ENCODE assay signal across 1 cellular context in the genomic region with DNA sequence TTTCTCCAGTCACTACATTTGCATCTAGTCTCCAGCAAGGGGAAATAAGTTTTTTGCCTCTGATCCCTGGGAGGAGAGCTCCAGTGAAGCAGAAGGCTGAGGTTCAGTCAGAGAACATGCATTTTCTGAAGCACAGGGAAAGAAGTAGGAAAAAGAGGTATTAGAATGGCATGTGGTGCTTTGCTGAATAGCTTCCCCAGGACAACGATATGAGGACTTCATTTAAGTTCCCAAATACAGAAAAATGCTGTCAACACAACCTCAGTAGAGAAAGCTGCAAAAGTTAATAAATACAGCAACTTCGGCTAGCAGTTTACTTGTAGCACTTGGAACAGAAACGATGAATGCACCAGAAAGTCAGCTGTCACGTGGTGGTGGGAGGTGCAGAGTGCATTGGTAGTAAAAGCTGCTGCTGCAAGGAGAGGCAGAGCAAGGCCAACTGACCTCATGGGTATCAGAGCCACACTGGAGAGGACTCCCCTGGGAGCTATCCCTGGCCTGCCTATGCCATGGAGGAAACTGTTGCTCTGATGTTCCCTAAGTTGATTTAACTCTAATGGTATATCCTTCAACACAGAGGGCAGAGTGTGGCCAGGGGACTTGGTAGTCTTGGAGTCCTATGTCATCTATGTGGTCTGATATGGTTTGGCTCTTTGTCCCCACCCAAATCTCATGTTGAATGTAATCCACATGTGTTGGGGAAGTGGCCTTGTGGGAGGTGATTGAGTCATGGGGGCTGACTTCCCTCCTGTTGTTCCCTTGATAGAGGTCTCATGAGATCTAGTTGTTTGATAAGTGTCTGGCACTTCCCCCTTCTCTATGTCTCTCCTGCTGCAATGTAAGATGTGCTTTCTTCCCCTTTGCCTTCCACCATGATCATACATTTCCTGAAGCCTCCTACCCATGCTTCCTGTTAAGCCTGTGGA.
TF ChIP-seq lines count a peak whose summit lies in the region.

No MANE protein-coding gene starts in this region.

TF ChIP-seq in IMR-90, 13 proteins besides CTCF, POLR2A, EP300 and RAD21:
- TF ChIP-seq RFX5 (IDR thresholded peaks at IDR 0.05; ENCODE audit: low read depth, low read length) (no peak), BHLHE40 (IDR thresholded peaks at IDR 0.05; ENCODE audit: low read depth, low read length) (no peak), CEBPB (IDR thresholded peaks at IDR 0.05; ENCODE audit: low read depth, low read length) (no peak), MXI1 (IDR thresholded peaks at IDR 0.05; ENCODE audit: borderline replicate concordance, low read depth, low read length) (no peak), CHD1 (IDR thresholded peaks at IDR 0.05; ENCODE audit: low read depth, low read length) (no peak), NFE2L2 (IDR thresholded peaks at IDR 0.05; ENCODE audit: low read depth, low read length) (no peak), MAFK (IDR thresholded peaks at IDR 0.05; ENCODE audit: low read depth, low read length) (no peak), SMC3 (IDR thresholded peaks at IDR 0.05; ENCODE audit: low read depth, low read length) (no peak), MAZ (IDR thresholded peaks at IDR 0.05; ENCODE audit: borderline replicate concordance, low read depth, low read length) (no peak), FOS (IDR thresholded peaks at IDR 0.05; ENCODE audit: low read depth, low read length) (no peak), RCOR1 (IDR thresholded peaks at IDR 0.05; ENCODE audit: insufficient replicate concordance, low read length) (no peak)
- TF ChIP-seq, protein P1, sequence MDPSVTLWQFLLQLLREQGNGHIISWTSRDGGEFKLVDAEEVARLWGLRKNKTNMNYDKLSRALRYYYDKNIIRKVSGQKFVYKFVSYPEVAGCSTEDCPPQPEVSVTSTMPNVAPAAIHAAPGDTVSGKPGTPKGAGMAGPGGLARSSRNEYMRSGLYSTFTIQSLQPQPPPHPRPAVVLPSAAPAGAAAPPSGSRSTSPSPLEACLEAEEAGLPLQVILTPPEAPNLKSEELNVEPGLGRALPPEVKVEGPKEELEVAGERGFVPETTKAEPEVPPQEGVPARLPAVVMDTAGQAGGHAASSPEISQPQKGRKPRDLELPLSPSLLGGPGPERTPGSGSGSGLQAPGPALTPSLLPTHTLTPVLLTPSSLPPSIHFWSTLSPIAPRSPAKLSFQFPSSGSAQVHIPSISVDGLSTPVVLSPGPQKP (IDR thresholded peaks at IDR 0.05; ENCODE audit: borderline replicate concordance, low read depth, low read length), result no peak
- TF ChIP-seq, protein P2, sequence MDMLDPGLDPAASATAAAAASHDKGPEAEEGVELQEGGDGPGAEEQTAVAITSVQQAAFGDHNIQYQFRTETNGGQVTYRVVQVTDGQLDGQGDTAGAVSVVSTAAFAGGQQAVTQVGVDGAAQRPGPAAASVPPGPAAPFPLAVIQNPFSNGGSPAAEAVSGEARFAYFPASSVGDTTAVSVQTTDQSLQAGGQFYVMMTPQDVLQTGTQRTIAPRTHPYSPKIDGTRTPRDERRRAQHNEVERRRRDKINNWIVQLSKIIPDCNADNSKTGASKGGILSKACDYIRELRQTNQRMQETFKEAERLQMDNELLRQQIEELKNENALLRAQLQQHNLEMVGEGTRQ (IDR thresholded peaks at IDR 0.05; ENCODE audit: low read depth, low read length), result no peak
